ENCODE assay signal across 8 cellular contexts in genomic region chr17:70636517-70637133, GRCh38.
DNase-seq lines count a peak whose midpoint lies in the region; ATAC-seq, FAIRE-seq and TF ChIP-seq lines count a peak whose summit lies in the region.

No MANE protein-coding gene starts in this region.

- no peaks in the 10 kb centered on the region for H3K9me3 ChIP-seq in OCI-LY7 (ENCODE audit: low read length)

- H3K27ac Mint-ChIP-seq in activated CD4-positive, alpha-beta T cell treated with anti-CD3 and anti-CD28 coated beads for 36 hours = no peak overlapping the region
- H3K27ac Mint-ChIP-seq in neural crest cell (ENCODE audit: unreplicated experiment) = no peak overlapping the region

- H3K36me3 Mint-ChIP-seq in activated CD4-positive, alpha-beta T cell treated with anti-CD3 and anti-CD28 coated beads for 36 hours (ENCODE audit: low read depth) = no peaks in the 10 kb centered on the region
- peaks cover 3% of the 10 kb centered on the region for H3K36me3 Mint-ChIP-seq in neural crest cell (ENCODE audit: low read depth)

- no peak overlapping the region for H3K4me2 ChIP-seq in OCI-LY7 (ENCODE audit: low read length)

- no peaks in the 10 kb centered on the region for H3K4me1 ChIP-seq in OCI-LY7 (ENCODE audit: insufficient read depth, low read length, poor library complexity, severe bottlenecking)

- H3K4me1 Mint-ChIP-seq in activated CD4-positive, alpha-beta T cell treated with anti-CD3 and anti-CD28 coated beads for 36 hours = no peaks in the 10 kb centered on the region
- peaks cover 54% of the 10 kb centered on the region for H3K4me1 Mint-ChIP-seq in neural crest cell

- H3K79me2 ChIP-seq in OCI-LY7 (ENCODE audit: insufficient read depth, low read depth, low read length) = no peaks in the 10 kb centered on the region

- no peaks in the 10 kb centered on the region for H3K36me3 ChIP-seq in OCI-LY7 (ENCODE audit: insufficient read depth, low read length)

- H3K9me3 Mint-ChIP-seq in activated CD4-positive, alpha-beta T cell treated with anti-CD3 and anti-CD28 coated beads for 36 hours (ENCODE audit: low read depth) = no peaks in the 10 kb centered on the region
- H3K9me3 Mint-ChIP-seq in neural crest cell = peaks cover 4% of the 10 kb centered on the region

- no peaks in the 10 kb centered on the region for H3K27me3 ChIP-seq in HL-60 (ENCODE audit: insufficient read depth, poor library complexity, severe bottlenecking)

- H3K4me3 Mint-ChIP-seq in activated CD4-positive, alpha-beta T cell treated with anti-CD3 and anti-CD28 coated beads for 36 hours = no peak overlapping the region
- H3K4me3 Mint-ChIP-seq in neural crest cell = peak overlapping the region; percentile 8

- TF ChIP-seq CTCF in HL-60 (IDR thresholded peaks at IDR 0.05; ENCODE audit: insufficient read depth, low read length) (peak; percentile 29), OCI-LY7 (conservative IDR thresholded peaks at IDR 0.05; ENCODE audit: low read length) (peak; percentile 93), neural crest cell (conservative IDR thresholded peaks at IDR 0.05) (peak; percentile 93)

- POLR2A ChIA-PET in activated CD4-positive, alpha-beta T cell treated with anti-CD3 and anti-CD28 coated beads for 36 hours (lab: Charles Lee) = no interaction called here
- POLR2A ChIA-PET in OCI-LY7 (lab: Charles Lee) = no interaction called here

- FAIRE-seq in endometrium (lab: Jason Lieb, UNC) = peak; percentile 93

- H3K27ac ChIP-seq in HL-60 (replicated peaks) (no peak overlapping the region), OCI-LY7 (ENCODE audit: low read depth, low read length, poor library complexity, severe bottlenecking) (no peak overlapping the region)

- no peak for ATAC-seq in activated CD4-positive, alpha-beta T cell treated with anti-CD3 and anti-CD28 coated beads for 36 hours
- ATAC-seq in Right ventricle myocardium inferior = no peak

- peak; percentile 5 for DNase-seq in activated CD4-positive, alpha-beta T cell treated with anti-CD3 and anti-CD28 coated beads for 36 hours
- DNase-seq in activated CD4-positive, alpha-beta T cell treated with anti-CD3 and anti-CD28 coated beads, Interleukin-2, amount 50 U/mL, for 48 hours = no peak
- peak in 1 of 2 experiments; percentile 17 for DNase-seq in HL-60 (ENCODE audit: low read depth in 1 of 2, low spot score in 1 of 2)
- DNase-seq in OCI-LY7 (ENCODE audit: low spot score) = peak; percentile 48
- DNase-seq in neural crest cell (ENCODE audit: low read depth, low spot score) = peak; percentile 39
- no peak for DNase-seq in activated T-cell treated with anti-CD3 and anti-CD28 coated beads, Interleukin-2, amount 50 U/mL, for 1 hour
- no peak for DNase-seq in Right ventricle myocardium inferior (ENCODE audit: missing footprints)

- intact Hi-C loops in activated CD4-positive, alpha-beta T cell treated with anti-CD3 and anti-CD28 coated beads for 36 hours (cut with DNase I, micrococcal nuclease) = loop anchor here (1.0 to 10.0 kb wide), 7 partner anchors 448 to 1981 kb away; no protein-coding TSS in a partner anchor
- intact Hi-C loops in OCI-LY7 (cut with micrococcal nuclease; ENCODE audit: unreplicated experiment) (loop anchor here (2.0 to 5.0 kb wide), 2 partner anchors 446 to 1904 kb away; no protein-coding TSS in a partner anchor), Right ventricle myocardium inferior (cut with DNase I) (loop anchor here (5.0 kb wide), 1 partner anchor 1906 kb away; no protein-coding TSS in a partner anchor)

- H3K4me3 ChIP-seq in HL-60 (replicated peaks; ENCODE audit: insufficient read depth, low read length) (no peak overlapping the region), OCI-LY7 (ENCODE audit: low read depth, low read length, poor library complexity, severe bottlenecking) (no peak overlapping the region)

- no peak overlapping the region for H2AFZ ChIP-seq in OCI-LY7 (ENCODE audit: low read length)

- H3K27me3 Mint-ChIP-seq in activated CD4-positive, alpha-beta T cell treated with anti-CD3 and anti-CD28 coated beads for 36 hours = peaks cover 2% of the 10 kb centered on the region
- H3K27me3 Mint-ChIP-seq in neural crest cell (ENCODE audit: low read depth) = no peaks in the 10 kb centered on the region

- H3K9me2 ChIP-seq in OCI-LY7 (ENCODE audit: insufficient read depth, low read length) = no peaks in the 10 kb centered on the region

- no peaks in the 10 kb centered on the region for H4K20me1 ChIP-seq in OCI-LY7 (ENCODE audit: insufficient read depth, low read length)

- CTCF ChIA-PET in activated CD4-positive, alpha-beta T cell treated with anti-CD3 and anti-CD28 coated beads for 36 hours (lab: Charles Lee) = interaction anchor here (0.6 to 1.0 kb wide), 2 partner anchors 11 to 831 kb away, joined by 3 read pairs; no protein-coding TSS in a partner anchor
- CTCF ChIA-PET in OCI-LY7 (lab: Charles Lee; ENCODE audit: unreplicated experiment) = no interaction called here

- no TSS peak for BruUV-seq in OCI-LY7 (replicated peaks; lab: Mats Ljungman, UMichigan)

Comparison
In these comparisons a context has a peak if more than half of its experiments do, and no peak if none do; other contexts are left out.
1. DNase-seq: peak in activated CD4-positive, alpha-beta T cell treated with anti-CD3 and anti-CD28 coated beads for 36 hours (single experiment), OCI-LY7 (single experiment) and neural crest cell (single experiment); none in activated CD4-positive, alpha-beta T cell treated with anti-CD3 and anti-CD28 coated beads, Interleukin-2, amount 50 U/mL, for 48 hours (0 of 2), activated T-cell treated with anti-CD3 and anti-CD28 coated beads, Interleukin-2, amount 50 U/mL, for 1 hour (single experiment) and Right ventricle myocardium inferior (single experiment).
2. CTCF ChIP-seq: peak in every context shown above with its lines; median percentile 93 in OCI-LY7; 93 in neural crest cell; 29 in HL-60.